22 cellular contexts compared by ENCODE assay signal in the genomic region with DNA sequence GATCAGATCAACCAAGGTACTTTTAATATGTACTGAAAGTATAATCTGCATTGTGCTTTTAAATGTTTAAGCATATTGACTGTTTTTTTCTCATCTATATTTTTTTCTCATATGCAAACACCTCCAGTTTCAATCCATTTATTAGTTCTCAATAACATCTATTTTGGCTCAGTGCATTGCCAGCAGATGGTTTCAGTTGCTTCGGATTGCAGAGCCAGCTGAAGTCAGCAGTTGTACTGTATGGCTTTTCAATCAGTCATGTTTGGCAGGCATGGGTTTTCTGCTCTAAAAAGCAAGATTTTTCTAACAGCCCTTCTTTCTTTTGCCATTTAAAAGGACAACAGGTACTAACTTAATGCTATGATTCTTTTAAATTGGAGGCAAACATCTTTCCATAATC.
DNase-seq lines count a peak whose midpoint lies in the region; ATAC-seq lines count a peak whose summit lies in the region.
"Had no signal": no experiment of that assay in that cellular context is flagged by ENCODE, and none has a peak within 500 bp of the region (broad histone marks: within the 10 kb centered on the region; RNA-seq: fewer than 3 reads in every experiment).

No MANE protein-coding gene starts in this region.

- no peak overlapping the region for H4K8ac ChIP-seq in mesendoderm (ENCODE audit: low read depth, low read length)

- H3K18ac ChIP-seq in mesendoderm (ENCODE audit: low read length): no peak overlapping the region

- H3K56ac ChIP-seq in mesendoderm (ENCODE audit: low read length): no peak overlapping the region

- no peak overlapping the region for H2BK120ac ChIP-seq in mesendoderm (ENCODE audit: low read depth, low read length)

- H3K4me2 ChIP-seq in mesendoderm (ENCODE audit: low read length): no peak overlapping the region
- H3K4me2 ChIP-seq: BLaER1, PC-9 had no signal

- no peak overlapping the region for H2BK15ac ChIP-seq in mesendoderm (replicated peaks; ENCODE audit: low read depth)

- no peak overlapping the region for H3K23ac ChIP-seq in mesendoderm (ENCODE audit: low read length)

- H3K79me1 ChIP-seq in mesendoderm (ENCODE audit: low read length): no peaks in the 10 kb centered on the region

- H3K4me3 ChIP-seq in mesendoderm (ENCODE audit: low read length): no peak overlapping the region
- H3K4me3 ChIP-seq: BLaER1, PC-9, SK-N-MC had no signal

- no peaks in the 10 kb centered on the region for H3K36me3 ChIP-seq in mesendoderm (ENCODE audit: control insufficient read depth, insufficient read depth, low read length)
- H3K36me3 ChIP-seq: BLaER1 had no signal

- H4K5ac ChIP-seq in mesendoderm (ENCODE audit: low read length): no peak overlapping the region

- DNase-seq in RPMI8226 (peak; percentile 64), posterior vena cava (ENCODE audit: low spot score) (no peak), mesendoderm (no peak), occipital lobe (lab: John Stamatoyannopoulos, UW) (no peak)
- DNase-seq: Caco-2; CD4-positive, alpha-beta T cell; GDM1; KBM-7; NCI-H1105 treated with DMSO at 0.1 percent for 48 hours; NCI-H2081 treated with DMSO at 0.1 percent for 48 hours; NCI-H446; NCI-H526 treated with DMSO at 0.1 percent for 48 hours; PC-9; SHP77 treated with DMSO at 0.1 percent for 48 hours; SW 1271; T-helper 17 cell had no signal

- H3K4me1 ChIP-seq in mesendoderm (ENCODE audit: control insufficient read depth, low read depth, low read length): no peaks in the 10 kb centered on the region
- H3K4me1 ChIP-seq: BLaER1, Caco-2 had no signal

- H3K9ac ChIP-seq in mesendoderm (ENCODE audit: low read length): no peak overlapping the region
- H3K9ac ChIP-seq: BLaER1 had no signal

- no peaks in the 10 kb centered on the region for H3K27me3 ChIP-seq in mesendoderm (ENCODE audit: insufficient read depth, low read length, poor library complexity)
- H3K27me3 ChIP-seq: BLaER1 had no signal

- ATAC-seq in GM18498 (IDR thresholded peaks at IDR 0.05; ENCODE audit: unreplicated experiment) (peak; percentile 72), GM18868 (IDR thresholded peaks at IDR 0.05; ENCODE audit: unreplicated experiment) (peak; percentile 39), HG03175 (IDR thresholded peaks at IDR 0.05; ENCODE audit: unreplicated experiment) (peak; percentile 50)
- ATAC-seq: T-helper 17 cell had no signal

- intact Hi-C loops in posterior vena cava (cut with DNase I): no loop called here

- H2AK5ac ChIP-seq in mesendoderm (ENCODE audit: low read length): no peak overlapping the region

- H3K4ac ChIP-seq in mesendoderm (ENCODE audit: low read depth, low read length): no peak overlapping the region

- H3K27ac ChIP-seq in mesendoderm (ENCODE audit: low read depth, low read length): no peak overlapping the region
- H3K27ac ChIP-seq: BLaER1, PC-9, RWPE1, SK-N-MC had no signal

- no peak overlapping the region for H2BK5ac ChIP-seq in mesendoderm (ENCODE audit: low read length)

- no CpG with 5 or more reads among the region's 1 CpG for WGBS in mesendoderm (ENCODE audit: extremely low coverage, insufficient coverage, low lambda C conversion rate)

- H3K79me2 ChIP-seq in mesendoderm (ENCODE audit: control insufficient read depth, insufficient read depth, low read length): no peaks in the 10 kb centered on the region
